Comparison of ENCODE assay signal across 12 cellular contexts in the genomic region with DNA sequence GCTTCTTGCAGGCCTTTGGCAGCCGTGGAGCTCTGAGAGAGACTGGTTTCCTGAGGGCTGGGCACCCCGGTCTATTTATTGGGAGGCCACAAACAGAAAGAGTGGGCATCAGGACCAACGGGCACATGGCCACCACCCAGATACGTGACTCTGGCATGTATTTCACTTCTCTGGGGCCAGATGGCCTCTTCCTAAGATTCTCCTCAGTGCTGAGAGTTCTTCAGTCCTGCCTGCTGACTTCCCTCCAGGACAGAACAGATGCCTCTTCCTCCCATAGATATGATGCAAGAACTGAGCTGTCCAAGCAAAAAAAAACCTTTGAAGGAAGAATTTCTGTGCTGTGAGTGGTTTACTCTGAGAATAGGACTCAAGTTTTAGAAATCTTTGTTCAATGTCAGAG.
DNase-seq lines count a peak whose midpoint lies in the region; ATAC-seq and TF ChIP-seq lines count a peak whose summit lies in the region.
"Had no signal": no experiment of that assay in that cellular context is flagged by ENCODE, and none has a peak within 500 bp of the region (broad histone marks: within the 10 kb centered on the region; RNA-seq: fewer than 3 reads in every experiment).

No MANE protein-coding gene starts in this region.

- no peaks in the 10 kb centered on the region for H3K27me3 ChIP-seq in right atrium auricular region
- no peaks in the 10 kb centered on the region for H3K27me3 ChIP-seq in right cardiac atrium (ENCODE audit: control insufficient read depth, insufficient read depth)
- no peaks in the 10 kb centered on the region for H3K27me3 ChIP-seq in vagina

- no peak for TF ChIP-seq CTCF in right atrium auricular region (IDR thresholded peaks at IDR 0.05)
- no peak for TF ChIP-seq CTCF in vagina (IDR thresholded peaks at IDR 0.05)
- no peak for TF ChIP-seq CTCF in GM10266 (IDR thresholded peaks at IDR 0.05; ENCODE audit: control insufficient read depth, insufficient read depth, low read depth, missing control alignments)

- H3K36me3 ChIP-seq in right atrium auricular region (no peaks in the 10 kb centered on the region), vagina (no peaks in the 10 kb centered on the region)

- H3K4me1 ChIP-seq in right atrium auricular region (no peaks in the 10 kb centered on the region), right cardiac atrium (ENCODE audit: control insufficient read depth, insufficient read depth, low read length) (peaks cover 8% of the 10 kb centered on the region), vagina (peaks cover 20% of the 10 kb centered on the region)

- H3K9me3 ChIP-seq in right atrium auricular region (no peaks in the 10 kb centered on the region), right cardiac atrium (ENCODE audit: control insufficient read depth, low read length) (no peaks in the 10 kb centered on the region), vagina (no peaks in the 10 kb centered on the region)

- CTCF ChIA-PET in activated CD4-positive, alpha-beta T cell treated with anti-CD3 and anti-CD28 coated beads, Interleukin-2, amount 10 ng/mL, durations not matched to agents 7 days and 5 days (lab: Charles Lee): interaction anchor here (1.1 kb wide), 1 partner anchor 68 kb away, joined by 3 read pairs; no protein-coding TSS in a partner anchor

- TF ChIP-seq POLR2A in vagina (IDR thresholded peaks at IDR 0.05): no peak

- H3K27ac ChIP-seq in right atrium auricular region: no peak overlapping the region
- no peak overlapping the region for H3K27ac ChIP-seq in right cardiac atrium (ENCODE audit: low read length)
- H3K27ac ChIP-seq in vagina: peak overlapping the region; percentile 42

- POLR2A ChIA-PET in activated CD4-positive, alpha-beta T cell treated with anti-CD3 and anti-CD28 coated beads, Interleukin-2, amount 10 ng/mL, durations not matched to agents 7 days and 5 days (lab: Charles Lee): no interaction called here

- H3K4me3 ChIP-seq in right atrium auricular region (no peak overlapping the region), right cardiac atrium (ENCODE audit: low read length) (no peak overlapping the region), vagina (no peak overlapping the region)

- H3K9me3 Mint-ChIP-seq in activated CD4-positive, alpha-beta T cell treated with anti-CD3 and anti-CD28 coated beads, Interleukin-2, amount 10 ng/mL, durations not matched to agents 7 days and 5 days: no peaks in the 10 kb centered on the region

- H3K4me3 Mint-ChIP-seq in activated CD4-positive, alpha-beta T cell treated with anti-CD3 and anti-CD28 coated beads, Interleukin-2, amount 10 ng/mL, durations not matched to agents 7 days and 5 days: no peak overlapping the region

- H3K27me3 Mint-ChIP-seq in activated CD4-positive, alpha-beta T cell treated with anti-CD3 and anti-CD28 coated beads, Interleukin-2, amount 10 ng/mL, durations not matched to agents 7 days and 5 days: peaks cover 8% of the 10 kb centered on the region

- H3K4me1 Mint-ChIP-seq in activated CD4-positive, alpha-beta T cell treated with anti-CD3 and anti-CD28 coated beads, Interleukin-2, amount 10 ng/mL, durations not matched to agents 7 days and 5 days: no peaks in the 10 kb centered on the region

- DNase-seq in Right ventricle myocardium superior (no peak), right atrium auricular region (ENCODE audit: low spot score) (no peak), amniotic epithelial cell (ENCODE audit: low read depth) (peak; percentile 94), right cardiac atrium (no peak), vagina (ENCODE audit: extremely low spot score in 2 of 2) (no peak), GM10266 (ENCODE audit: extremely low spot score) (no peak)
- no peak for DNase-seq in activated CD4-positive, alpha-beta T cell treated with anti-CD3 and anti-CD28 coated beads, Interleukin-2, amount 10 ng/mL, durations not matched to agents 7 days and 5 days
- no peak for DNase-seq in stimulated activated naive CD4-positive, alpha-beta T cell (lab: John Stamatoyannopoulos, UW)
- DNase-seq: activated gamma-delta T cell; NCI-H1436; stimulated activated naive CD8-positive, alpha-beta T cell treated with anti-CD3 and anti-CD28 coated beads, Interleukin-15, Interleukin-2, amounts not matched to agents 100 U/mL and 50 U/mL, for 24 hours; T-helper 2 cell had no signal

- intact Hi-C loops in Right ventricle myocardium superior (cut with DNase I): no loop called here
- intact Hi-C loops in right cardiac atrium (cut with DNase I): no loop called here
- intact Hi-C loops in vagina (cut with DNase I): no loop called here

- H3K27ac Mint-ChIP-seq in activated CD4-positive, alpha-beta T cell treated with anti-CD3 and anti-CD28 coated beads, Interleukin-2, amount 10 ng/mL, durations not matched to agents 7 days and 5 days: no peak overlapping the region

- H3K36me3 Mint-ChIP-seq in activated CD4-positive, alpha-beta T cell treated with anti-CD3 and anti-CD28 coated beads, Interleukin-2, amount 10 ng/mL, durations not matched to agents 7 days and 5 days (ENCODE audit: low read depth): no peaks in the 10 kb centered on the region

- ATAC-seq in Right ventricle myocardium superior (ENCODE audit: poor library complexity): peak; percentile 58
- ATAC-seq in right cardiac atrium: peak; percentile 36 to 44
- ATAC-seq: stimulated activated naive CD8-positive, alpha-beta T cell treated with anti-CD3 and anti-CD28 coated beads, Interleukin-15, Interleukin-2, amounts not matched to agents 100 U/mL and 50 U/mL, for 24 hours had no signal

- WGBS in right cardiac atrium: 34% methylated on average over 4 of the region's 4 CpGs
